1 cellular context compared by ENCODE assay signal in the genomic region with DNA sequence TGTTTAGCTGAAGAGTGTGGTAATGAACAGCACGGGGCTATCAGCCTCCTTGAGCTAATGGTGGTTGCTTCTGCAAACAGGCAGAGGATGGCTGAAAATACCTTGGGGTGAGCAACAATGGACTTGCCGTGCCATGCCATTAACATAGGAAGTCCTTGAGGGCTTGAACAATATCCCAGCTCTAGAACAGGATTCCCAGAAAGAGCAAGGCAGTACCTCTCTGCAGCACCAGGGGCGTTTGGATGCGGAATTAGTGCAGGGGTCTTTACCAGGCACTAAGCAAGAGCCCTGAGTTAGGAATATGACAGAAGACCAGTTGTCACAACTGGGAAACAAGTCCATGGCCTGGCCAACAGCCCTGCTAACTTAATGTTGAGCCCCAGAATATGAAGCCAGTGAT.
TF ChIP-seq lines count a peak whose summit lies in the region.

No MANE protein-coding gene starts in this region.

TF ChIP-seq in K562, 482 proteins besides CTCF, POLR2A, EP300 and RAD21 (continued from another document):
- TF ChIP-seq MCM7 (IDR thresholded peaks at IDR 0.05) (no peak), TEAD4 (IDR thresholded peaks at IDR 0.05; ENCODE audit: low read length) (no peak), TEAD4 (CRISPR knock-in tag; IDR thresholded peaks at IDR 0.05; ENCODE audit: borderline replicate concordance) (no peak), ARID1B (IDR thresholded peaks at IDR 0.05) (no peak)
- TF ChIP-seq, protein P1, sequence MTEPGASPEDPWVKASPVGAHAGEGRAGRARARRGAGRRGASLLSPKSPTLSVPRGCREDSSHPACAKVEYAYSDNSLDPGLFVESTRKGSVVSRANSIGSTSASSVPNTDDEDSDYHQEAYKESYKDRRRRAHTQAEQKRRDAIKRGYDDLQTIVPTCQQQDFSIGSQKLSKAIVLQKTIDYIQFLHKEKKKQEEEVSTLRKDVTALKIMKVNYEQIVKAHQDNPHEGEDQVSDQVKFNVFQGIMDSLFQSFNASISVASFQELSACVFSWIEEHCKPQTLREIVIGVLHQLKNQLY (CRISPR knock-in tag; conservative IDR thresholded peaks at IDR 0.05): no peak
- TF ChIP-seq, protein P2, sequence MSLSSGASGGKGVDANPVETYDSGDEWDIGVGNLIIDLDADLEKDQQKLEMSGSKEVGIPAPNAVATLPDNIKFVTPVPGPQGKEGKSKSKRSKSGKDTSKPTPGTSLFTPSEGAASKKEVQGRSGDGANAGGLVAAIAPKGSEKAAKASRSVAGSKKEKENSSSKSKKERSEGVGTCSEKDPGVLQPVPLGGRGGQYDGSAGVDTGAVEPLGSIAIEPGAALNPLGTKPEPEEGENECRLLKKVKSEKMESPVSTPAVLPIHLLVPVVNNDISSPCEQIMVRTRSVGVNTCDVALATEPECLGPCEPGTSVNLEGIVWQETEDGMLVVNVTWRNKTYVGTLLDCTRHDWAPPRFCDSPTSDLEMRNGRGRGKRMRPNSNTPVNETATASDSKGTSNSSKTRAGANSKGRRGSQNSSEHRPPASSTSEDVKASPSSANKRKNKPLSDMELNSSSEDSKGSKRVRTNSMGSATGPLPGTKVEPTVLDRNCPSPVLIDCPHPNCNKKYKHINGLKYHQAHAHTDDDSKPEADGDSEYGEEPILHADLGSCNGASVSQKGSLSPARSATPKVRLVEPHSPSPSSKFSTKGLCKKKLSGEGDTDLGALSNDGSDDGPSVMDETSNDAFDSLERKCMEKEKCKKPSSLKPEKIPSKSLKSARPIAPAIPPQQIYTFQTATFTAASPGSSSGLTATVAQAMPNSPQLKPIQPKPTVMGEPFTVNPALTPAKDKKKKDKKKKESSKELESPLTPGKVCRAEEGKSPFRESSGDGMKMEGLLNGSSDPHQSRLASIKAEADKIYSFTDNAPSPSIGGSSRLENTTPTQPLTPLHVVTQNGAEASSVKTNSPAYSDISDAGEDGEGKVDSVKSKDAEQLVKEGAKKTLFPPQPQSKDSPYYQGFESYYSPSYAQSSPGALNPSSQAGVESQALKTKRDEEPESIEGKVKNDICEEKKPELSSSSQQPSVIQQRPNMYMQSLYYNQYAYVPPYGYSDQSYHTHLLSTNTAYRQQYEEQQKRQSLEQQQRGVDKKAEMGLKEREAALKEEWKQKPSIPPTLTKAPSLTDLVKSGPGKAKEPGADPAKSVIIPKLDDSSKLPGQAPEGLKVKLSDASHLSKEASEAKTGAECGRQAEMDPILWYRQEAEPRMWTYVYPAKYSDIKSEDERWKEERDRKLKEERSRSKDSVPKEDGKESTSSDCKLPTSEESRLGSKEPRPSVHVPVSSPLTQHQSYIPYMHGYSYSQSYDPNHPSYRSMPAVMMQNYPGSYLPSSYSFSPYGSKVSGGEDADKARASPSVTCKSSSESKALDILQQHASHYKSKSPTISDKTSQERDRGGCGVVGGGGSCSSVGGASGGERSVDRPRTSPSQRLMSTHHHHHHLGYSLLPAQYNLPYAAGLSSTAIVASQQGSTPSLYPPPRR (CRISPR knock-in tag; IDR thresholded peaks at IDR 0.05; ENCODE audit: borderline replicate concordance): no peak
